7 cellular contexts compared by ENCODE assay signal in the genomic region with DNA sequence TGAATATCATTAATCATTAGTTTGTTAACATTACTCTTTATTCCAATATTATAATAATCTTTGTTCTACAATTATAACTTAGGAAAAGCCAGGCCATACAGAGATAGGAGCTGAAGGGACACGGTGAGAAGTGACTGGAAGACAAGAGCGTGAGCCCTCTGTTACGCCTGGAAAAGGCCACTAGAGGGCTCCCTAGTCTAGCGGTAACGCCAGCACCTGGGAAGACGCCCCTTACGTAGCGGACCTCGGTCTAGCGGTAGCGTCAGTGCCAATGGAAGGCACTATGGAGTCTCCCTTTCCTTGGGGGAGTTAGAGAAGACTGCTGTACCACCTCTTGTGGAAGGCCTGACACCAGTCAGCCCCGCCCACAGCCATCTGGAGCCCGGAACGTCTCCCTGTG.
DNase-seq lines count a peak whose midpoint lies in the region; ATAC-seq, FAIRE-seq and TF ChIP-seq lines count a peak whose summit lies in the region.
"Not testable (repeated sequence)": the region's sequence is repeated elsewhere in the genome, so short reads cannot be mapped to it uniquely, and the experiment has no call there.

No MANE protein-coding gene starts in this region.

- H3K27me3 Mint-ChIP-seq in activated CD4-positive, alpha-beta T cell treated with anti-CD3 and anti-CD28 coated beads for 36 hours; effector memory CD8-positive, alpha-beta T cell: not testable (repeated sequence)

- H4K20me1 ChIP-seq in HepG2 (ENCODE audit: insufficient read depth, low read length), result not testable (repeated sequence)

- H3K27me3 ChIP-seq in HepG2 (ENCODE audit: control insufficient read depth in 1 of 2, insufficient read depth in 2 of 2, low read length in 2 of 2); gastrocnemius medialis: not testable (repeated sequence)

- H3K4me2 ChIP-seq in HepG2 (ENCODE audit: low read depth, low read length), result not testable (repeated sequence)

- no CpG with 5 or more reads among the region's 14 CpGs for WGBS in HepG2 (ENCODE audit: low lambda C conversion rate)

- ATAC-seq in GM19035 (IDR thresholded peaks at IDR 0.05; ENCODE audit: unreplicated experiment), result peak; percentile 60
- ATAC-seq in HG02623 (IDR thresholded peaks at IDR 0.05; ENCODE audit: unreplicated experiment), result peak; percentile 57
- peak; percentile 68 for ATAC-seq in HG03565 (IDR thresholded peaks at IDR 0.05; ENCODE audit: unreplicated experiment)
- peak; percentile 86 for ATAC-seq in activated CD4-positive, alpha-beta T cell treated with anti-CD3 and anti-CD28 coated beads for 36 hours
- ATAC-seq in effector memory CD8-positive, alpha-beta T cell (replicated peaks), result peak; percentile 41
- ATAC-seq in HepG2, result peak; percentile 91
- peak; percentile 66 to 90 for ATAC-seq in gastrocnemius medialis

- TF ChIP-seq CTCF in HepG2 (CRISPR knock-in tag; IDR thresholded peaks at IDR 0.05); gastrocnemius medialis (IDR thresholded peaks at IDR 0.05 in 4 of 5, conservative IDR thresholded peaks at IDR 0.05 in 1 of 5): not testable (repeated sequence)

- TF ChIP-seq EP300 in HepG2 (IDR thresholded peaks at IDR 0.05; ENCODE audit: low read depth in 2 of 2, low read length in 2 of 2); HepG2 (CRISPR knock-in tag; IDR thresholded peaks at IDR 0.05; ENCODE audit: borderline replicate concordance): not testable (repeated sequence)

- not testable (repeated sequence) for H3K36me3 Mint-ChIP-seq in activated CD4-positive, alpha-beta T cell treated with anti-CD3 and anti-CD28 coated beads for 36 hours (ENCODE audit: low read depth); effector memory CD8-positive, alpha-beta T cell (ENCODE audit: insufficient read depth)

- not testable (repeated sequence) for H3K4me3 ChIP-seq in HepG2 (replicated peaks in 1 of 3; ENCODE audit: insufficient read depth in 1 of 3, low read depth in 2 of 3, low read length in 3 of 3); gastrocnemius medialis

- not testable (repeated sequence) for H3K79me2 ChIP-seq in HepG2 (ENCODE audit: insufficient read depth, low read length)

- not testable (repeated sequence) for DNase-seq in activated CD4-positive, alpha-beta T cell treated with anti-CD3 and anti-CD28 coated beads for 36 hours; effector memory CD8-positive, alpha-beta T cell; HepG2 (ENCODE audit: low spot score); gastrocnemius medialis

- not testable (repeated sequence) for H3K4me1 Mint-ChIP-seq in activated CD4-positive, alpha-beta T cell treated with anti-CD3 and anti-CD28 coated beads for 36 hours; effector memory CD8-positive, alpha-beta T cell (ENCODE audit: low read depth in 2 of 2)

- not testable (repeated sequence) for H3K27ac Mint-ChIP-seq in activated CD4-positive, alpha-beta T cell treated with anti-CD3 and anti-CD28 coated beads for 36 hours; effector memory CD8-positive, alpha-beta T cell

- TF ChIP-seq POLR2A in HepG2 (IDR thresholded peaks at IDR 0.05; ENCODE audit: insufficient read depth in 1 of 2, low read depth in 2 of 2, low read length in 2 of 2); gastrocnemius medialis (IDR thresholded peaks at IDR 0.05): not testable (repeated sequence)

- not testable (repeated sequence) for H3K36me3 ChIP-seq in HepG2 (replicated peaks in 1 of 2; ENCODE audit: control insufficient read depth in 1 of 2, insufficient read depth in 2 of 2, low read length in 2 of 2); gastrocnemius medialis

- in situ Hi-C loops in HepG2 (cut with HindIII; ENCODE audit: extremely low pct_ligation_motif_present, low pct_unique_long_range_greater_than_20kb); gastrocnemius medialis (cut with MboI; ENCODE audit: low sequenced_read_pairs in 4 of 4): not testable (repeated sequence)

- H3K9me3 ChIP-seq in HepG2 (ENCODE audit: low read length); gastrocnemius medialis: not testable (repeated sequence)

- H3K9me3 Mint-ChIP-seq in activated CD4-positive, alpha-beta T cell treated with anti-CD3 and anti-CD28 coated beads for 36 hours (ENCODE audit: low read depth); effector memory CD8-positive, alpha-beta T cell: not testable (repeated sequence)

- BruUV-seq in HepG2 (replicated peaks; lab: Mats Ljungman, UMichigan), result not testable (repeated sequence)

- not testable (repeated sequence) for H2AFZ ChIP-seq in HepG2 (ENCODE audit: low read length)

- intact Hi-C loops in activated CD4-positive, alpha-beta T cell treated with anti-CD3 and anti-CD28 coated beads for 36 hours (cut with DNase I, micrococcal nuclease); HepG2 (cut with micrococcal nuclease; ENCODE audit: unreplicated experiment); gastrocnemius medialis (cut with DNase I; ENCODE audit: low total_unique reads): not testable (repeated sequence)

- H3K4me1 ChIP-seq in HepG2 (ENCODE audit: insufficient read depth, low read length); gastrocnemius medialis: not testable (repeated sequence)

- not testable (repeated sequence) for H3K27ac ChIP-seq in HepG2 (ENCODE audit: extremely low read length, insufficient read depth, low read length); gastrocnemius medialis

- not testable (repeated sequence) for FAIRE-seq in HepG2 (lab: Jason Lieb, UNC)

- not testable (repeated sequence) for H3K9ac ChIP-seq in HepG2 (ENCODE audit: insufficient read depth, low read depth, low read length)

- not testable (repeated sequence) for H3K4me3 Mint-ChIP-seq in activated CD4-positive, alpha-beta T cell treated with anti-CD3 and anti-CD28 coated beads for 36 hours; effector memory CD8-positive, alpha-beta T cell

- CTCF ChIA-PET in activated CD4-positive, alpha-beta T cell treated with anti-CD3 and anti-CD28 coated beads for 36 hours (lab: Charles Lee); HepG2 (lab: Yijun Ruan, JAX; ENCODE audit: low intra/inter-chr PET ratio, low total read pairs): not testable (repeated sequence)

- not testable (repeated sequence) for TF ChIP-seq RAD21 in HepG2 (CRISPR knock-in tag; IDR thresholded peaks at IDR 0.05)

- POLR2A ChIA-PET in activated CD4-positive, alpha-beta T cell treated with anti-CD3 and anti-CD28 coated beads for 36 hours (lab: Charles Lee); HepG2 (lab: Yijun Ruan, JAX): not testable (repeated sequence)

Comparison
In these comparisons a context has a peak if more than half of its experiments do, and no peak if none do; other contexts are left out.
1. ATAC-seq: peak in every context shown above with its lines; median percentile 91 in HepG2; 86 in activated CD4-positive, alpha-beta T cell treated with anti-CD3 and anti-CD28 coated beads for 36 hours; 78 in gastrocnemius medialis; 68 in HG03565; 60 in GM19035; 57 in HG02623; 41 in effector memory CD8-positive, alpha-beta T cell.